13 cellular contexts compared by ENCODE assay signal in the genomic region with DNA sequence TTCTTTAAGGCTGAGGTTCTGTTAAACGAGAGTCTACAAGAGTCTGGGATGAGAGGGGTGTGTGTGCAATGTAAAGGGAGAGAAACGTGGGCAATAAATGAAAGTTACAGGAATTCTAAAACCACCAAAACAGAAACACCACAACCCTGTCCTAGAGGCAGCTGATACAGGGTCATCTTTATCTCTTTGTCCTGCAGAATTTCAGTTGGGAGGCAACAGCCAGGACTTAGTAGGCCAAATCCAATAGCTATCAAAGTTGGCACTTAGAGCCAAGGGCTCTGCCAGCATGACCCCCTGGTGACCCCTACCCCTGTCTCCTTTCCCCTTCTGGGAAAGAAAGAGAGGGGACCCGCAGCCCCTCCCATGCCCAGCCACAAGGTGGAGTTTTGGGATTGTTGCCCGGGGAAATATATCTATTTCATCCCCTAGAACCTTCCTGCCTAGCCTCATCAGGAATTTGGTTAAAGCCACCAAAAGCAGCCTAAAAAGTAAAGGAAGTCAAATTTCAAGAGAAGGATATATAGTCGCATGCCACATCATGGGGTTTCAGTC.
DNase-seq lines count a peak whose midpoint lies in the region; ATAC-seq and TF ChIP-seq lines count a peak whose summit lies in the region.
"Had no signal": no experiment of that assay in that cellular context is flagged by ENCODE, and none has a peak within 500 bp of the region (broad histone marks: within the 10 kb centered on the region; RNA-seq: fewer than 3 reads in every experiment).

No MANE protein-coding gene starts in this region.

- no peak for ATAC-seq in T-helper 17 cell
- no peak for ATAC-seq in gastroesophageal sphincter
- ATAC-seq in upper lobe of right lung = peak; percentile 32
- ATAC-seq in HG02623 (IDR thresholded peaks at IDR 0.05; ENCODE audit: unreplicated experiment) = no peak

- DNase-seq in activated naive CD4-positive, alpha-beta T cell treated with anti-CD3 and anti-CD28 coated beads, Interleukin-2, amount 50 U/mL, for 16 hours = no peak
- DNase-seq in T-helper 17 cell (no peak), upper lobe of right lung (no peak), H4 (ENCODE audit: low spot score) (no peak), activated gamma-delta T cell treated with Interleukin-2 at 50 U/mL for 16 hours (no peak)
- DNase-seq: hippocampal formation, NCI-H774, pancreas had no signal

- H3K9me3 Mint-ChIP-seq in activated naive CD4-positive, alpha-beta T cell treated with anti-CD3 and anti-CD28 coated beads, Interleukin-2, amount 50 U/mL, for 24 hours = no peaks in the 10 kb centered on the region
- H3K9me3 Mint-ChIP-seq: IgD-negative memory B cell had no signal

- TF ChIP-seq EP300 in gastroesophageal sphincter (IDR thresholded peaks at IDR 0.05) = no peak

- peak overlapping the region; percentile 72 for H3K27ac Mint-ChIP-seq in activated naive CD4-positive, alpha-beta T cell treated with anti-CD3 and anti-CD28 coated beads, Interleukin-2, amount 50 U/mL, for 24 hours
- H3K27ac Mint-ChIP-seq in T-helper 17 cell = peak overlapping the region; percentile 72

- no peak for TF ChIP-seq POLR2A in gastroesophageal sphincter (IDR thresholded peaks at IDR 0.05)

- H3K4me3 ChIP-seq in gastroesophageal sphincter (no peak overlapping the region), upper lobe of right lung (no peak overlapping the region)
- H3K4me3 ChIP-seq: BLaER1 treated with 17β-estradiol and CSF1 and Interleukin-3, amounts not matched to agents 10 nM and 100 nM; pancreas had no signal

- no peaks in the 10 kb centered on the region for H3K36me3 ChIP-seq in gastroesophageal sphincter
- no peaks in the 10 kb centered on the region for H3K36me3 ChIP-seq in upper lobe of right lung
- H3K36me3 ChIP-seq: pancreas had no signal

- H3K9me3 ChIP-seq in T-helper 17 cell (ENCODE audit: control insufficient read depth, low read length, poor library complexity, severe bottlenecking) (no peaks in the 10 kb centered on the region), gastroesophageal sphincter (no peaks in the 10 kb centered on the region), upper lobe of right lung (no peaks in the 10 kb centered on the region)
- H3K9me3 ChIP-seq: BLaER1 treated with 17β-estradiol and CSF1 and Interleukin-3, amounts not matched to agents 10 nM and 100 nM; pancreas had no signal

- H3K4me3 Mint-ChIP-seq in activated naive CD4-positive, alpha-beta T cell treated with anti-CD3 and anti-CD28 coated beads, Interleukin-2, amount 50 U/mL, for 24 hours = no peak overlapping the region
- H3K4me3 Mint-ChIP-seq in T-helper 17 cell = no peak overlapping the region

- peaks cover 59% of the 10 kb centered on the region for H3K4me1 Mint-ChIP-seq in activated naive CD4-positive, alpha-beta T cell treated with anti-CD3 and anti-CD28 coated beads, Interleukin-2, amount 50 U/mL, for 24 hours
- H3K4me1 Mint-ChIP-seq in T-helper 17 cell = peaks cover 44% of the 10 kb centered on the region

- no peaks in the 10 kb centered on the region for H3K27me3 ChIP-seq in gastroesophageal sphincter
- H3K27me3 ChIP-seq in upper lobe of right lung = no peaks in the 10 kb centered on the region
- H3K27me3 ChIP-seq: BLaER1 treated with 17β-estradiol and CSF1 and Interleukin-3, amounts not matched to agents 10 nM and 100 nM; pancreas had no signal

- H3K4me1 ChIP-seq in gastroesophageal sphincter = no peaks in the 10 kb centered on the region
- H3K4me1 ChIP-seq in upper lobe of right lung = peaks cover 3% of the 10 kb centered on the region
- H3K4me1 ChIP-seq: pancreas had no signal

- 65 to 90% methylated on average over 3 to 4 of the region's 5 CpGs for WGBS in gastroesophageal sphincter (ENCODE audit: low coverage in 1 of 2), 2 donors

- H3K27ac ChIP-seq in gastroesophageal sphincter (no peak overlapping the region), upper lobe of right lung (no peak overlapping the region)
- H3K27ac ChIP-seq: BLaER1 treated with 17β-estradiol and CSF1 and Interleukin-3, amounts not matched to agents 10 nM and 100 nM; pancreas had no signal

- intact Hi-C loops in upper lobe of right lung (cut with DNase I) = no loop called here

- peaks cover 14% of the 10 kb centered on the region for H3K36me3 Mint-ChIP-seq in activated naive CD4-positive, alpha-beta T cell treated with anti-CD3 and anti-CD28 coated beads, Interleukin-2, amount 50 U/mL, for 24 hours
- H3K36me3 Mint-ChIP-seq in T-helper 17 cell (ENCODE audit: low read depth) = peaks cover 1% of the 10 kb centered on the region

- no peaks in the 10 kb centered on the region for H3K27me3 Mint-ChIP-seq in activated naive CD4-positive, alpha-beta T cell treated with anti-CD3 and anti-CD28 coated beads, Interleukin-2, amount 50 U/mL, for 24 hours
- H3K27me3 Mint-ChIP-seq in T-helper 17 cell = no peaks in the 10 kb centered on the region
- H3K27me3 Mint-ChIP-seq: IgD-negative memory B cell had no signal

- peak in 3 of 4 experiments; percentile 17 to 41 (median 25) for TF ChIP-seq CTCF in gastroesophageal sphincter (IDR thresholded peaks at IDR 0.05)
- peak; percentile 16 for TF ChIP-seq CTCF in upper lobe of right lung (IDR thresholded peaks at IDR 0.05)
